ENCODE assay signal across 33 cellular contexts in genomic region chrX:130861462-130861861, GRCh38.
"Had no signal": no experiment of that assay in that cellular context is flagged by ENCODE, and none has a peak within 500 bp of the region (broad histone marks: within the 10 kb centered on the region; RNA-seq: fewer than 3 reads in every experiment).

No MANE protein-coding gene starts in this region.

- H3K27ac ChIP-seq: adrenal gland, PC-9, RWPE1, WERI-Rb-1 had no signal

- H3K4me2 ChIP-seq: PC-9 had no signal

- ATAC-seq: activated CD8-positive, alpha-beta memory T cell treated with anti-CD3 and anti-CD28 coated beads, Interleukin-2, amount 10 ng/mL, durations not matched to agents 7 days and 5 days; HepG2; Right ventricle myocardium inferior had no signal

- H3K36me3 ChIP-seq: adrenal gland, WERI-Rb-1 had no signal

- H3K4me1 Mint-ChIP-seq: brain had no signal

- H3K4me1 ChIP-seq: adrenal gland had no signal

- H2AFZ ChIP-seq: PC-9 had no signal

- H3K36me3 Mint-ChIP-seq: activated naive CD4-positive, alpha-beta T cell treated with anti-CD3 and anti-CD28 coated beads, Interleukin-2, amount 50 U/mL, for 24 hours; IgD-negative memory B cell had no signal

- H3K27ac Mint-ChIP-seq: activated CD4-positive, alpha-beta memory T cell treated with anti-CD3 and anti-CD28 coated beads, Interleukin-2, amount 10 ng/mL, durations not matched to agents 7 days and 5 days; activated CD8-positive, alpha-beta memory T cell treated with anti-CD3 and anti-CD28 coated beads, Interleukin-2, amount 10 ng/mL, durations not matched to agents 7 days and 5 days; activated naive CD4-positive, alpha-beta T cell treated with anti-CD3 and anti-CD28 coated beads, Interleukin-2, amount 50 U/mL, for 24 hours; brain; IgD-negative memory B cell had no signal

- H3K9me3 Mint-ChIP-seq: activated CD4-positive, alpha-beta memory T cell treated with anti-CD3 and anti-CD28 coated beads, Interleukin-2, amount 10 ng/mL, durations not matched to agents 7 days and 5 days; activated naive CD4-positive, alpha-beta T cell treated with anti-CD3 and anti-CD28 coated beads, Interleukin-2, amount 50 U/mL, for 24 hours; brain; IgD-negative memory B cell had no signal

- H3K27me3 Mint-ChIP-seq: activated CD4-positive, alpha-beta memory T cell treated with anti-CD3 and anti-CD28 coated beads, Interleukin-2, amount 10 ng/mL, durations not matched to agents 7 days and 5 days; activated CD8-positive, alpha-beta memory T cell treated with anti-CD3 and anti-CD28 coated beads, Interleukin-2, amount 10 ng/mL, durations not matched to agents 7 days and 5 days; activated naive CD4-positive, alpha-beta T cell treated with anti-CD3 and anti-CD28 coated beads, Interleukin-2, amount 50 U/mL, for 24 hours; brain; IgD-negative memory B cell had no signal

- H3K27me3 ChIP-seq: adrenal gland had no signal

- H3K4me3 Mint-ChIP-seq: activated CD4-positive, alpha-beta memory T cell treated with anti-CD3 and anti-CD28 coated beads, Interleukin-2, amount 10 ng/mL, durations not matched to agents 7 days and 5 days; activated CD8-positive, alpha-beta memory T cell treated with anti-CD3 and anti-CD28 coated beads, Interleukin-2, amount 10 ng/mL, durations not matched to agents 7 days and 5 days; activated naive CD4-positive, alpha-beta T cell treated with anti-CD3 and anti-CD28 coated beads, Interleukin-2, amount 50 U/mL, for 24 hours; brain; IgD-negative memory B cell had no signal

- H3K4me3 ChIP-seq: adrenal gland, PC-9 had no signal

- H3K9me3 ChIP-seq: adrenal gland had no signal

- DNase-seq: activated CD4-positive, alpha-beta memory T cell treated with anti-CD3 and anti-CD28 coated beads, Interleukin-2, amount 10 ng/mL, durations not matched to agents 7 days and 5 days; activated CD4-positive, alpha-beta T cell treated with anti-CD3 and anti-CD28 coated beads for 1 hour; activated CD4-positive, alpha-beta T cell treated with anti-CD3 and anti-CD28 coated beads, Interleukin-2, amount 50 U/mL, for 1 hour; activated CD4-positive, CD25-positive, alpha-beta regulatory T cell; activated CD8-positive, alpha-beta memory T cell treated with anti-CD3 and anti-CD28 coated beads for 24 hours; activated CD8-positive, alpha-beta memory T cell treated with anti-CD3 and anti-CD28 coated beads, Interleukin-2, amount 10 ng/mL, durations not matched to agents 7 days and 5 days; activated CD8-positive, alpha-beta memory T cell treated with anti-CD3 and anti-CD28 coated beads, Interleukin-2, amount 50 U/mL, for 48 hours; activated gamma-delta T cell treated with Interleukin-2 at 50 U/mL for 16 hours; adrenal gland; caudate nucleus; cerebellar nuclear complex; Karpas-422; KBM-7; NCI-H1048; NCI-H1105 treated with DMSO at 0.1 percent for 48 hours; NCI-H1436; NCI-H1694 treated with DMSO at 0.1 percent for 48 hours; NCI-H2029; NCI-H2171; NCI-H510A; NCI-H526; NCI-H748 treated with DMSO at 0.1 percent for 48 hours; NK-92 treated with Interleukin-12 subunit alpha and Interleukin-12 subunit beta, amount 100 ng/mL, for 24 hours; PC-9; SIG-M5; T1000; WERI-Rb-1 had no signal
